1 cellular context compared by ENCODE assay signal in genomic region chr1:32051706-32052105, GRCh38.
TF ChIP-seq lines count a peak whose summit lies in the region.

No MANE protein-coding gene starts in this region.

TF ChIP-seq in IMR-90, 13 proteins besides CTCF, POLR2A, EP300 and RAD21:
- TF ChIP-seq RFX5 (IDR thresholded peaks at IDR 0.05; ENCODE audit: low read depth, low read length) = no peak
- no peak for TF ChIP-seq CHD1 (IDR thresholded peaks at IDR 0.05; ENCODE audit: low read depth, low read length)
- no peak for TF ChIP-seq MXI1 (IDR thresholded peaks at IDR 0.05; ENCODE audit: borderline replicate concordance, low read depth, low read length)
- TF ChIP-seq FOS (IDR thresholded peaks at IDR 0.05; ENCODE audit: low read depth, low read length) = no peak
- no peak for TF ChIP-seq MAZ (IDR thresholded peaks at IDR 0.05; ENCODE audit: borderline replicate concordance, low read depth, low read length)
- no peak for TF ChIP-seq NFE2L2 (IDR thresholded peaks at IDR 0.05; ENCODE audit: low read depth, low read length)
